In genomic region chr6:138988469-138988834, GRCh38 we compare ENCODE assay signal across 8 cellular contexts. TPM values are rescaled to one million over a fixed set of nuclear protein-coding genes. Genes with fewer than 3 reads are reported as not detected.
DNase-seq lines count a peak whose midpoint lies in the region; ATAC-seq and TF ChIP-seq lines count a peak whose summit lies in the region.

No MANE protein-coding gene starts in this region.

- peak; percentile 6 for ATAC-seq in CD8-positive, alpha-beta T cell
- ATAC-seq in GM19452 (IDR thresholded peaks at IDR 0.05; ENCODE audit: unreplicated experiment), result peak; percentile 24
- no peak for ATAC-seq in HG03469 (IDR thresholded peaks at IDR 0.05; ENCODE audit: unreplicated experiment)

- peak overlapping the region; percentile 86 for H3K4me3 Mint-ChIP-seq in CD8-positive, alpha-beta T cell

- POLR2A ChIA-PET in CD8-positive, alpha-beta T cell (lab: Charles Lee), result interaction anchor here (0.8 to 3.4 kb wide), 7 partner anchors 40 to 386 kb away, joined by 3 to 15 read pairs (median 5); partner anchors contain the start of genes ABRACL and CITED2

- no peak for DNase-seq in CD8-positive, alpha-beta T cell
- DNase-seq in HuH-7 (ENCODE audit: low spot score), result peak; percentile 59
- DNase-seq in ascending aorta (ENCODE audit: low spot score in 2 of 2), result no peak
- no peak for DNase-seq in NCI-H510A (lab: John Stamatoyannopoulos, UW)
- DNase-seq in UCSD-AML1 (lab: John Stamatoyannopoulos, UW; ENCODE audit: unreplicated experiment), result no peak

- H3K4me1 Mint-ChIP-seq in CD8-positive, alpha-beta T cell (ENCODE audit: low read depth), result peaks cover 6% of the 10 kb centered on the region

- no peaks in the 10 kb centered on the region for H3K36me3 ChIP-seq in CD8-positive, alpha-beta T cell (ENCODE audit: insufficient read depth, low read length)
- H3K36me3 ChIP-seq in ascending aorta (no peaks in the 10 kb centered on the region), mesodermal cell (ENCODE audit: control insufficient read depth, insufficient read depth, low read length) (no peaks in the 10 kb centered on the region)

- WGBS in mesodermal cell (ENCODE audit: insufficient coverage in 2 of 2), 2 experiments, result 25 to 35% methylated on average over 8 to 10 of the region's 11 CpGs

- peaks cover 40% of the 10 kb centered on the region for H3K4me1 ChIP-seq in CD8-positive, alpha-beta T cell (ENCODE audit: insufficient read depth, low read length)
- peaks cover 0 to 14% of the 10 kb centered on the region in 2 donors for H3K4me1 ChIP-seq in ascending aorta
- H3K4me1 ChIP-seq in mesodermal cell (ENCODE audit: control insufficient read depth, insufficient read depth, low read length, poor library complexity, severe bottlenecking), result peaks cover 10% of the 10 kb centered on the region

- H3K27me3 Mint-ChIP-seq in CD8-positive, alpha-beta T cell (ENCODE audit: low read depth), result no peaks in the 10 kb centered on the region

- H3K36me3 Mint-ChIP-seq in CD8-positive, alpha-beta T cell, result peaks cover 5% of the 10 kb centered on the region

- peak overlapping the region; percentile 85 for H3K27ac Mint-ChIP-seq in CD8-positive, alpha-beta T cell

- peak overlapping the region; percentile 74 for H3K4me3 ChIP-seq in CD8-positive, alpha-beta T cell (ENCODE audit: low read depth, low read length)
- H3K4me3 ChIP-seq in ascending aorta (peak overlapping the region; percentile 90 to 98), mesodermal cell (ENCODE audit: extremely low read depth, insufficient read depth, low read length, poor library complexity, severe bottlenecking) (peak overlapping the region; percentile 90)

- H3K9me3 Mint-ChIP-seq in CD8-positive, alpha-beta T cell, result no peaks in the 10 kb centered on the region

- CTCF ChIA-PET in CD8-positive, alpha-beta T cell (lab: Charles Lee), result interaction anchor here (0.6 to 4.4 kb wide), 21 partner anchors 14 to 384 kb away, joined by 3 to 21 read pairs (median 4); no protein-coding TSS in a partner anchor

- H3K27me3 ChIP-seq in CD8-positive, alpha-beta T cell (ENCODE audit: insufficient read depth, low read length), result no peaks in the 10 kb centered on the region
- H3K27me3 ChIP-seq in ascending aorta, result no peaks in the 10 kb centered on the region

- intact Hi-C loops in CD8-positive, alpha-beta T cell (cut with DNase I, micrococcal nuclease), result loop anchor here (1.0 to 10.0 kb wide), 16 partner anchors 40 to 874 kb away; partner anchors contain the start of genes ABRACL (in 2 of the 2), CCDC28A (in 2 of the 2), CITED2 (in 1 of the 2) and HEBP2 (in 1 of the 2)
- intact Hi-C loops in ascending aorta (cut with DNase I), result loop anchor here (1.0 to 10.0 kb wide), 6 partner anchors 41 to 376 kb away; partner anchors contain the start of genes CCDC28A and HECA

- H3K27ac ChIP-seq in CD8-positive, alpha-beta T cell (ENCODE audit: low read depth, low read length), result peak overlapping the region; percentile 68
- peak overlapping the region; percentile 85 to 91 for H3K27ac ChIP-seq in ascending aorta
- H3K27ac ChIP-seq in mesodermal cell (ENCODE audit: low read depth, low read length, severe bottlenecking), result peak overlapping the region; percentile 24

- H3K9me3 ChIP-seq in CD8-positive, alpha-beta T cell (ENCODE audit: low read length), result no peaks in the 10 kb centered on the region
- H3K9me3 ChIP-seq in ascending aorta, result no peaks in the 10 kb centered on the region
- no peaks in the 10 kb centered on the region for H3K9me3 ChIP-seq in mesodermal cell (ENCODE audit: control insufficient read depth, low read length)

- TF ChIP-seq CTCF in CD8-positive, alpha-beta T cell (IDR thresholded peaks at IDR 0.05), result peak; percentile 43
- no peak for TF ChIP-seq CTCF in ascending aorta (IDR thresholded peaks at IDR 0.05)

RNA-seq across cellular contexts. Expression of gene REPS1, which starts 0.4 kb away (rescaled TPM):
- 10 to 100 TPM; 50.4 to 60.3 TPM for total RNA-seq in CD8-positive, alpha-beta T cell
- 30.4 TPM for total RNA-seq in ascending aorta
- polyA plus RNA-seq in mesodermal cell (2013, experiment 1 of 2), result 54.6 TPM
- polyA plus RNA-seq in mesodermal cell (2013, experiment 2 of 2), result 52.9 TPM

RNA-seq across cellular contexts. Expression of gene ABRACL, which starts 40.1 kb away (rescaled TPM):
- 10 to 100 TPM; 30.4 to 30.5 TPM for total RNA-seq in CD8-positive, alpha-beta T cell
- total RNA-seq in ascending aorta, result 27.6 TPM
- 135 TPM for polyA plus RNA-seq in mesodermal cell (2013, experiment 1 of 2)
- 133 TPM for polyA plus RNA-seq in mesodermal cell (2013, experiment 2 of 2)

Comparison
In these comparisons a context has a peak if more than half of its experiments do, and no peak if none do; other contexts are left out.
1. H3K27ac ChIP-seq: peak in every context shown above with its lines; median percentile 88 in ascending aorta; 68 in CD8-positive, alpha-beta T cell; 24 in mesodermal cell.